Comparison of ENCODE assay signal across 8 cellular contexts in the genomic region with DNA sequence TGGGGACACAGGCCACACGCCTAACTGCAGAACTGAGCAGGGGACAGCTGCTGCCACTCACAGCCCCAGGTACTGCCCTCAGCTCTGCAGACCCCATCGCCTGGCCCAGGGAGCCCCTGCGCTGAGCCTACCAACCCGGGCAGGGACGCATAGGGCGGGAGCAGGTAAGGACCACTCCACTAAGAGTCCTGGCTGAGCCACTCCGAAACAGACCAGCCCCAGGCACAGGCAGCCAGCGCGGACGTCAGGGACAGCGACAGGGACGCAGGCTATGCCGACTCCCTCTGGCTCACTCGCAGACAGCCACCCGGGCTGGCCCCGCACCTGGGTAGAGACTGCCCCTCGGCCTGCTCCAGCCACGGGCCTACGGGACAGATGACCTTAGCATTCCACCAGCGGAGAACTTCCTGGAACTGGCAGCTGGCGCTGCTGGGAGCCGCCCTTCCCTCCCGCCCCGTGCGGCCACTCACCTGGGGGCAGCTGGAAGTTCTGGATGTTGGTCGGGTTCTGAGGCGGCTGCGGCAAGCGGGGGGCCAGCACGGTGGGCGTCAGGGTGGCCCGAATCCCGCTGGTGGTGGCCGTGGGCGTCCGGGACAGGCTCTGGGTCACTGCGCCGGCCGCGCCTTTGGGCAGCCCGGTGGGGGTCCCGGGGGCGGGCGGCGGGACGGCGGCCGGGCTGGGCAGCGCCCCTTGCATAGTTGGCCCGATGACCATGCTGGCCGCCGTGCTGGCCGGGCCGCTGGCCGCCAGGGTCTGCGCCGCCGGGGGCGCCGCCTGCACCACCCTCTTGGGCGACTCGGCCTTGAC. TPM values are rescaled to one million over a fixed set of nuclear protein-coding genes. Genes with fewer than 3 reads are reported as not detected.
DNase-seq lines count a peak whose midpoint lies in the region; ATAC-seq, FAIRE-seq and TF ChIP-seq lines count a peak whose summit lies in the region.

No MANE protein-coding gene starts in this region.

- no peak overlapping the region for H2AFZ ChIP-seq in HepG2 (ENCODE audit: low read length)

- in situ Hi-C loops in HepG2 (cut with HindIII; ENCODE audit: extremely low pct_ligation_motif_present, low pct_unique_long_range_greater_than_20kb) = loop anchor here (5.0 kb wide), 1 partner anchor 52 kb away; no protein-coding TSS in a partner anchor
- in situ Hi-C loops in transverse colon (cut with MboI; ENCODE audit: low pct_ligation_motif_present in 1 of 4, low pct_unique_long_range_greater_than_20kb in 1 of 4, low sequenced_read_pairs in 3 of 4) = loop anchor here in 2 of 4 donors (10.0 kb wide), 1 partner anchor 61 kb away; a partner anchor contains a TSS

- peak overlapping the region; percentile 75 for H3K4me2 ChIP-seq in HepG2 (ENCODE audit: low read depth, low read length)

- no peak for FAIRE-seq in HepG2 (lab: Jason Lieb, UNC)

- H3K9me3 Mint-ChIP-seq in activated naive CD4-positive, alpha-beta T cell treated with anti-CD3 and anti-CD28 coated beads, Interleukin-2, amount 50 U/mL, for 24 hours = no peaks in the 10 kb centered on the region

- peaks cover 54% of the 10 kb centered on the region for H3K79me2 ChIP-seq in HepG2 (ENCODE audit: insufficient read depth, low read length)

- TF ChIP-seq POLR2A in breast epithelium (IDR thresholded peaks at IDR 0.05) (no peak), HepG2 (IDR thresholded peaks at IDR 0.05; ENCODE audit: insufficient read depth in 1 of 2, low read depth in 2 of 2, low read length in 2 of 2) (no peak), transverse colon (IDR thresholded peaks at IDR 0.05) (peak; percentile 35)

- H3K4me1 ChIP-seq in breast epithelium = peaks cover 0 to 17% of the 10 kb centered on the region in 2 donors
- H3K4me1 ChIP-seq in HepG2 (ENCODE audit: insufficient read depth, low read length) = peaks cover 57% of the 10 kb centered on the region
- peaks cover 34 to 50% (median 41%) of the 10 kb centered on the region in 4 donors for H3K4me1 ChIP-seq in transverse colon

- WGBS in HepG2 (ENCODE audit: low lambda C conversion rate) = 22% methylated on average over 38 of the region's 62 CpGs
- 20% methylated on average over 40 of the region's 62 CpGs; no CpG with 5 or more reads in 1 of the 2 donors for WGBS in transverse colon (ENCODE audit: low coverage in 1 of 2), 2 donors

- CTCF ChIA-PET in HepG2 (lab: Yijun Ruan, JAX; ENCODE audit: low intra/inter-chr PET ratio, low total read pairs) = interaction anchor here (1.0 kb wide), 1 partner anchor 61 kb away, joined by 3 read pairs; no protein-coding TSS in a partner anchor

- POLR2A ChIA-PET in HepG2 (lab: Yijun Ruan, JAX) = interaction anchor here (0.9 to 1.6 kb wide), 5 partner anchors 21 to 72 kb away, joined by 4 to 8 read pairs (median 5); a partner anchor contains a TSS

- DNase-seq in activated naive CD4-positive, alpha-beta T cell (lab: John Stamatoyannopoulos, UW) = no peak
- DNase-seq in breast epithelium (ENCODE audit: low spot score in 2 of 2) (peak; percentile 27 to 55), HepG2 (ENCODE audit: low spot score) (peak; percentile 64), transverse colon (peak; percentile 59)

- peak overlapping the region; percentile 40 to 81 (median 55) for H3K4me3 ChIP-seq in breast epithelium
- H3K4me3 ChIP-seq in HepG2 (replicated peaks in 1 of 3; ENCODE audit: insufficient read depth in 1 of 3, low read depth in 2 of 3, low read length in 3 of 3) = peak overlapping the region; percentile 61 to 79 (median 67); a peak in 5 of 6 replicates
- peak overlapping the region; percentile 38 to 66 (median 54) for H3K4me3 ChIP-seq in transverse colon

- H3K36me3 Mint-ChIP-seq in activated naive CD4-positive, alpha-beta T cell treated with anti-CD3 and anti-CD28 coated beads, Interleukin-2, amount 50 U/mL, for 24 hours = no peaks in the 10 kb centered on the region

- H3K9me3 ChIP-seq in breast epithelium (no peaks in the 10 kb centered on the region), HepG2 (ENCODE audit: low read length) (no peaks in the 10 kb centered on the region), transverse colon (no peaks in the 10 kb centered on the region)

- no peak for TF ChIP-seq CTCF in breast epithelium (IDR thresholded peaks at IDR 0.05)
- peak; percentile 37; the same call in 1 of the 2 replicates for TF ChIP-seq CTCF in HepG2 (CRISPR knock-in tag; IDR thresholded peaks at IDR 0.05)
- TF ChIP-seq CTCF in transverse colon (IDR thresholded peaks at IDR 0.05) = peak in 3 of 5 experiments; percentile 10 to 39 (median 28)

- H3K27ac ChIP-seq in breast epithelium (no peak overlapping the region), HepG2 (ENCODE audit: extremely low read length, insufficient read depth, low read length) (no peak overlapping the region), transverse colon (peak overlapping the region; percentile 58 to 82 (median 73))

- H3K27me3 ChIP-seq in breast epithelium = no peaks in the 10 kb centered on the region
- no peaks in the 10 kb centered on the region for H3K27me3 ChIP-seq in HepG2 (ENCODE audit: control insufficient read depth in 1 of 2, insufficient read depth in 2 of 2, low read length in 2 of 2)
- no peaks in the 10 kb centered on the region for H3K27me3 ChIP-seq in transverse colon

- BruUV-seq in HepG2 (replicated peaks; lab: Mats Ljungman, UMichigan) = no TSS peak

- TF ChIP-seq RAD21 in HepG2 (CRISPR knock-in tag; IDR thresholded peaks at IDR 0.05) = peak; percentile 31; the same call in 1 of the 2 replicates

- H3K27ac Mint-ChIP-seq in activated naive CD4-positive, alpha-beta T cell treated with anti-CD3 and anti-CD28 coated beads, Interleukin-2, amount 50 U/mL, for 24 hours = peak overlapping the region; percentile 89

- peak overlapping the region; percentile 43 for H3K9ac ChIP-seq in HepG2 (ENCODE audit: insufficient read depth, low read depth, low read length)

- H3K36me3 ChIP-seq in breast epithelium (no peaks in the 10 kb centered on the region), HepG2 (replicated peaks in 1 of 2; ENCODE audit: control insufficient read depth in 1 of 2, insufficient read depth in 2 of 2, low read length in 2 of 2) (peaks cover 2 to 32% of the 10 kb centered on the region in 2 experiments; a peak in 4 of 5 replicates), transverse colon (no peaks in the 10 kb centered on the region)

- peaks cover 67% of the 10 kb centered on the region for H3K4me1 Mint-ChIP-seq in activated naive CD4-positive, alpha-beta T cell treated with anti-CD3 and anti-CD28 coated beads, Interleukin-2, amount 50 U/mL, for 24 hours

- peak overlapping the region; percentile 85 for H3K4me3 Mint-ChIP-seq in activated naive CD4-positive, alpha-beta T cell treated with anti-CD3 and anti-CD28 coated beads, Interleukin-2, amount 50 U/mL, for 24 hours

- TF ChIP-seq EP300 in HepG2 (IDR thresholded peaks at IDR 0.05; ENCODE audit: low read depth in 2 of 2, low read length in 2 of 2) = no peak
- TF ChIP-seq EP300 in HepG2 (CRISPR knock-in tag; IDR thresholded peaks at IDR 0.05; ENCODE audit: borderline replicate concordance) = peak; percentile 14; the same call in 1 of the 2 replicates
- TF ChIP-seq EP300 in transverse colon (IDR thresholded peaks at IDR 0.05; ENCODE audit: low read depth) = no peak

- ATAC-seq in HepG2 = peak; percentile 62
- ATAC-seq in HG03571 (IDR thresholded peaks at IDR 0.05; ENCODE audit: unreplicated experiment) = no peak
- ATAC-seq in HG03354 (IDR thresholded peaks at IDR 0.05; ENCODE audit: poor library complexity, severe bottlenecking, unreplicated experiment) = no peak
- no peak for ATAC-seq in GM19328 (IDR thresholded peaks at IDR 0.05; ENCODE audit: unreplicated experiment)

- peaks cover 52% of the 10 kb centered on the region for H4K20me1 ChIP-seq in HepG2 (ENCODE audit: insufficient read depth, low read length)

- no peaks in the 10 kb centered on the region for H3K27me3 Mint-ChIP-seq in activated naive CD4-positive, alpha-beta T cell treated with anti-CD3 and anti-CD28 coated beads, Interleukin-2, amount 50 U/mL, for 24 hours

- intact Hi-C loops in breast epithelium (cut with DNase I; ENCODE audit: low total_unique reads) (no loop called here), HepG2 (cut with micrococcal nuclease; ENCODE audit: unreplicated experiment) (loop anchor here (2.0 kb wide), 2 partner anchors 21 to 53 kb away; no protein-coding TSS in a partner anchor), transverse colon (cut with DNase I; ENCODE audit: low total_unique reads) (loop anchor here (5.0 kb wide), 2 partner anchors 37 to 73 kb away; no protein-coding TSS in a partner anchor)

RNA-seq across cellular contexts. Expression of a gene that starts 1.5 kb away (rescaled TPM):
- total RNA-seq in breast epithelium (10 to 100 TPM; 11.1 to 13.0 (median 12.7) TPM), HepG2 (2016; rRNA removed; fragmentation: Illumina TruSeq; extraction: Trizol) (12.0 and 12.2 TPM in 2 replicates), transverse colon (10 to 100 TPM; 18.9 to 39.5 (median 24.3) TPM)
- 13.2 and 13.9 TPM in 2 replicates for total RNA-seq in HepG2 (2016; cell fraction: cytosol; rRNA removed; fragmentation: Illumina TruSeq; extraction: Trizol; ENCODE audit: low read depth)
- 10.5 and 10.7 TPM in 2 replicates for total RNA-seq in HepG2 (2016; cell fraction: insoluble cytoplasmic fraction; rRNA removed; fragmentation: Illumina TruSeq; extraction: Trizol)
- total RNA-seq in HepG2 (2016; cell fraction: membrane; rRNA removed; fragmentation: Illumina TruSeq; extraction: Trizol) = 14.0 and 18.0 TPM in 2 replicates
- 14.1 and 16.1 TPM in 2 replicates for total RNA-seq in HepG2 (2016; cell fraction: nucleus; rRNA removed; fragmentation: Illumina TruSeq; extraction: Trizol)
- polyA plus RNA-seq in HepG2 (2011; rRNA removed) = 5.9 and 6.6 TPM in 2 replicates
- 5.5 and 6.6 TPM in 2 replicates for polyA plus RNA-seq in HepG2 (2011; cell fraction: cytosol; rRNA removed)
- polyA plus RNA-seq in HepG2 (2011; cell fraction: nucleus; rRNA removed) = 27.0 and 32.1 TPM in 2 replicates
- 18.4 and 21.6 TPM in 2 replicates for polyA plus RNA-seq in HepG2 (2012)
- polyA plus RNA-seq in HepG2 (2016; cell fraction: cytosol; fragmentation: Illumina TruSeq; extraction: Trizol; ENCODE audit: low read depth) = 2.0 and 2.2 TPM in 2 replicates
- polyA plus RNA-seq in HepG2 (2016; cell fraction: insoluble cytoplasmic fraction; fragmentation: Illumina TruSeq; extraction: Trizol; ENCODE audit: low read depth) = 19.2 and 31.8 TPM in 2 replicates
- polyA plus RNA-seq in HepG2 (2016; cell fraction: membrane; fragmentation: Illumina TruSeq; extraction: Trizol; ENCODE audit: low read depth) = 8.0 and 10.2 TPM in 2 replicates
- polyA plus RNA-seq in HepG2 (2016; cell fraction: nucleus; fragmentation: Illumina TruSeq; extraction: Trizol; ENCODE audit: insufficient read depth, low read depth) = 44.2 and 48.9 TPM in 2 replicates
- 9.9 and 36.8 TPM in 2 replicates for polyA minus RNA-seq in HepG2 (2011; rRNA and poly(A)+ RNA removed; ENCODE audit: low replicate concordance)
- polyA minus RNA-seq in HepG2 (2011; cell fraction: cytosol; rRNA and poly(A)+ RNA removed) = 21.1 and 21.8 TPM in 2 replicates
- 21.1 and 25.4 TPM in 2 replicates for polyA minus RNA-seq in HepG2 (2011; cell fraction: nucleus; rRNA and poly(A)+ RNA removed)

RNA-seq across cellular contexts. Expression of a gene that starts 58.1 kb away (rescaled TPM):
- total RNA-seq in breast epithelium = 10 to 100 TPM; 20.6 to 26.5 (median 25.6) TPM
- 77.7 and 79.2 TPM in 2 replicates for total RNA-seq in HepG2 (2016; rRNA removed; fragmentation: Illumina TruSeq; extraction: Trizol)
- total RNA-seq in HepG2 (2016; cell fraction: cytosol; rRNA removed; fragmentation: Illumina TruSeq; extraction: Trizol; ENCODE audit: low read depth) = 24.5 and 25.5 TPM in 2 replicates
- 67.6 and 79.5 TPM in 2 replicates for total RNA-seq in HepG2 (2016; cell fraction: insoluble cytoplasmic fraction; rRNA removed; fragmentation: Illumina TruSeq; extraction: Trizol)
- total RNA-seq in HepG2 (2016; cell fraction: membrane; rRNA removed; fragmentation: Illumina TruSeq; extraction: Trizol) = 64.7 and 64.9 TPM in 2 replicates
- total RNA-seq in HepG2 (2016; cell fraction: nucleus; rRNA removed; fragmentation: Illumina TruSeq; extraction: Trizol) = 45.7 and 51.1 TPM in 2 replicates
- polyA plus RNA-seq in HepG2 (2011; rRNA removed) = 43.3 and 50.4 TPM in 2 replicates
- polyA plus RNA-seq in HepG2 (2011; cell fraction: cytosol; rRNA removed) = 24.6 and 38.4 TPM in 2 replicates
- 68.1 and 80.1 TPM in 2 replicates for polyA plus RNA-seq in HepG2 (2011; cell fraction: nucleus; rRNA removed)
- 35.5 and 43.9 TPM in 2 replicates for polyA plus RNA-seq in HepG2 (2012)
- polyA plus RNA-seq in HepG2 (2016; cell fraction: cytosol; fragmentation: Illumina TruSeq; extraction: Trizol; ENCODE audit: low read depth) = 15.6 and 19.3 TPM in 2 replicates
- 70.8 and 83.3 TPM in 2 replicates for polyA plus RNA-seq in HepG2 (2016; cell fraction: insoluble cytoplasmic fraction; fragmentation: Illumina TruSeq; extraction: Trizol; ENCODE audit: low read depth)
- 38.0 and 40.1 TPM in 2 replicates for polyA plus RNA-seq in HepG2 (2016; cell fraction: membrane; fragmentation: Illumina TruSeq; extraction: Trizol; ENCODE audit: low read depth)
- 84.6 and 88.2 TPM in 2 replicates for polyA plus RNA-seq in HepG2 (2016; cell fraction: nucleus; fragmentation: Illumina TruSeq; extraction: Trizol; ENCODE audit: insufficient read depth, low read depth)
- polyA minus RNA-seq in HepG2 (2011; rRNA and poly(A)+ RNA removed; ENCODE audit: low replicate concordance) = 41.0 and 77.9 TPM in 2 replicates
- 22.8 and 27.3 TPM in 2 replicates for polyA minus RNA-seq in HepG2 (2011; cell fraction: cytosol; rRNA and poly(A)+ RNA removed)
- 35.0 and 37.7 TPM in 2 replicates for polyA minus RNA-seq in HepG2 (2011; cell fraction: nucleus; rRNA and poly(A)+ RNA removed)
- 10 to 100 TPM; 22.1 to 45.3 (median 35.6) TPM for total RNA-seq in transverse colon

Comparison
In these comparisons a context has a peak if more than half of its experiments do, and no peak if none do; other contexts are left out.
1. DNase-seq: peak in breast epithelium (2 of 2), HepG2 (single experiment) and transverse colon (single experiment); none in activated naive CD4-positive, alpha-beta T cell (0 of 4).
2. H3K27ac ChIP-seq: peak in transverse colon (4 of 4); none in breast epithelium (0 of 2) and HepG2 (single experiment).
3. CTCF ChIP-seq: peak in HepG2 (single experiment) and transverse colon (3 of 5); none in breast epithelium (0 of 3).
4. Peak in every context shown above with its lines, with median percentiles within 50 percentile points of each other: H3K4me3 ChIP-seq.